Comparison of ENCODE assay signal across 8 cellular contexts in genomic region chr22:30740511-30740910, GRCh38. TPM values are rescaled to one million over a fixed set of nuclear protein-coding genes. Genes with fewer than 3 reads are reported as not detected.
DNase-seq lines count a peak whose midpoint lies in the region; ATAC-seq and TF ChIP-seq lines count a peak whose summit lies in the region.
"Not testable (repeated sequence)": the region's sequence is repeated elsewhere in the genome, so short reads cannot be mapped to it uniquely, and the experiment has no call there.

No MANE protein-coding gene starts in this region.

- not testable (repeated sequence) for H3K36me3 Mint-ChIP-seq in CD4-positive, CD25-positive, alpha-beta regulatory T cell; activated naive CD4-positive, alpha-beta T cell treated with anti-CD3 and anti-CD28 coated beads for 36 hours (ENCODE audit: low read depth); natural killer cell treated with Interleukin-12 subunit alpha and Interleukin-12 subunit beta and Interleukin-15 and Interleukin-18, amount 100 ng/mL, for 72 hours

- TF ChIP-seq CTCF in Loucy (conservative IDR thresholded peaks at IDR 0.05; ENCODE audit: low read length): not testable (repeated sequence)

- intact Hi-C loops in activated naive CD4-positive, alpha-beta T cell treated with anti-CD3 and anti-CD28 coated beads for 36 hours (cut with micrococcal nuclease): loop anchor here (1.0 to 10.0 kb wide), 4 partner anchors 46 to 576 kb away; partner anchors contain the start of genes OSBP2 and SLC35E4

- not testable (repeated sequence) for H3K36me3 ChIP-seq in CD4-positive, CD25-positive, alpha-beta regulatory T cell (ENCODE audit: control insufficient read depth, insufficient read depth, low read length); Loucy (ENCODE audit: insufficient read depth, low read length)

- H3K4me3 ChIP-seq in CD4-positive, CD25-positive, alpha-beta regulatory T cell (ENCODE audit: low read depth, low read length): peak overlapping the region; percentile 57
- H3K4me3 ChIP-seq in Loucy (ENCODE audit: low read length, poor library complexity, severe bottlenecking): not testable (repeated sequence)

- not testable (repeated sequence) for H3K79me2 ChIP-seq in Loucy (ENCODE audit: insufficient read depth, low read length)

- H3F3A ChIP-seq in Loucy (ENCODE audit: low read depth): not testable (repeated sequence)

- peak in 1 of 3 donors; percentile 73 for DNase-seq in CD4-positive, CD25-positive, alpha-beta regulatory T cell
- DNase-seq in activated CD4-positive, alpha-beta T cell treated with anti-CD3 and anti-CD28 coated beads for 48 hours: peak; percentile 66
- peak; percentile 48 for DNase-seq in activated T-cell treated with anti-CD3 and anti-CD28 coated beads for 48 hours (ENCODE audit: low read depth)
- peak; percentile 70 for DNase-seq in activated naive CD4-positive, alpha-beta T cell treated with anti-CD3 and anti-CD28 coated beads for 36 hours
- peak; percentile 49 for DNase-seq in natural killer cell treated with Interleukin-12 subunit alpha and Interleukin-12 subunit beta and Interleukin-15 and Interleukin-18, amount 100 ng/mL, for 72 hours (ENCODE audit: low spot score)
- peak; percentile 7 to 45 for DNase-seq in stimulated activated CD8-positive, alpha-beta memory T cell treated with anti-CD3 and anti-CD28 coated beads, Interleukin-15, amount 100 ng/mL, for 48 hours (ENCODE audit: low read depth in 2 of 2)

- H3K4me1 ChIP-seq in CD4-positive, CD25-positive, alpha-beta regulatory T cell (ENCODE audit: control insufficient read depth, insufficient read depth, low read length, poor library complexity, severe bottlenecking): peaks cover 30% of the 10 kb centered on the region
- not testable (repeated sequence) for H3K4me1 ChIP-seq in Loucy (ENCODE audit: insufficient read depth, low read length, poor library complexity, severe bottlenecking)

- H3K9me3 ChIP-seq in CD4-positive, CD25-positive, alpha-beta regulatory T cell (ENCODE audit: control insufficient read depth in 2 of 2, low read length in 2 of 2); Loucy (ENCODE audit: insufficient read depth, low read depth, low read length): not testable (repeated sequence)

- H3K27ac Mint-ChIP-seq in CD4-positive, CD25-positive, alpha-beta regulatory T cell: peak overlapping the region; percentile 71 to 80 (median 77)
- peak overlapping the region; percentile 80 for H3K27ac Mint-ChIP-seq in activated naive CD4-positive, alpha-beta T cell treated with anti-CD3 and anti-CD28 coated beads for 36 hours
- H3K27ac Mint-ChIP-seq in natural killer cell treated with Interleukin-12 subunit alpha and Interleukin-12 subunit beta and Interleukin-15 and Interleukin-18, amount 100 ng/mL, for 72 hours: peak overlapping the region; percentile 47 to 85

- CTCF ChIA-PET in activated naive CD4-positive, alpha-beta T cell treated with anti-CD3 and anti-CD28 coated beads for 36 hours (lab: Charles Lee): interaction anchor here (0.9 kb wide), 1 partner anchor 106 kb away, joined by 4 read pairs; no protein-coding TSS in a partner anchor

- H3K27me3 ChIP-seq in CD4-positive, CD25-positive, alpha-beta regulatory T cell (ENCODE audit: control insufficient read depth, insufficient read depth, low read length); Loucy (ENCODE audit: insufficient read depth, low read length, poor library complexity, severe bottlenecking): not testable (repeated sequence)

- H3K9me2 ChIP-seq in Loucy (replicated peaks; ENCODE audit: low read depth, low read length): not testable (repeated sequence)

- not testable (repeated sequence) for H3K9me3 Mint-ChIP-seq in CD4-positive, CD25-positive, alpha-beta regulatory T cell; activated naive CD4-positive, alpha-beta T cell treated with anti-CD3 and anti-CD28 coated beads for 36 hours; natural killer cell treated with Interleukin-12 subunit alpha and Interleukin-12 subunit beta and Interleukin-15 and Interleukin-18, amount 100 ng/mL, for 72 hours

- not testable (repeated sequence) for H4K20me1 ChIP-seq in Loucy (ENCODE audit: insufficient read depth, low read length, poor library complexity, severe bottlenecking)

- H3K27ac ChIP-seq in CD4-positive, CD25-positive, alpha-beta regulatory T cell (ENCODE audit: insufficient read depth, low read length, poor library complexity, severe bottlenecking): peak overlapping the region; percentile 25

- peak overlapping the region; percentile 20 for H3K4me2 ChIP-seq in Loucy (ENCODE audit: low read depth, low read length, poor library complexity, severe bottlenecking)

- not testable (repeated sequence) for H3K27me3 Mint-ChIP-seq in CD4-positive, CD25-positive, alpha-beta regulatory T cell; activated naive CD4-positive, alpha-beta T cell treated with anti-CD3 and anti-CD28 coated beads for 36 hours (ENCODE audit: low read depth)
- peaks cover 7 to 28% of the 10 kb centered on the region in 2 donors for H3K27me3 Mint-ChIP-seq in natural killer cell treated with Interleukin-12 subunit alpha and Interleukin-12 subunit beta and Interleukin-15 and Interleukin-18, amount 100 ng/mL, for 72 hours

- peak overlapping the region in 3 of 4 donors; percentile 39 to 48 (median 47) for H3K4me3 Mint-ChIP-seq in CD4-positive, CD25-positive, alpha-beta regulatory T cell
- not testable (repeated sequence) for H3K4me3 Mint-ChIP-seq in activated naive CD4-positive, alpha-beta T cell treated with anti-CD3 and anti-CD28 coated beads for 36 hours
- peak overlapping the region; percentile 77 for H3K4me3 Mint-ChIP-seq in natural killer cell treated with Interleukin-12 subunit alpha and Interleukin-12 subunit beta and Interleukin-15 and Interleukin-18, amount 100 ng/mL, for 72 hours

- ATAC-seq in CD4-positive, CD25-positive, alpha-beta regulatory T cell (ENCODE audit: low read depth in 2 of 2): peak in 1 of 2 donors; percentile 36
- ATAC-seq in GM18867 (IDR thresholded peaks at IDR 0.05; ENCODE audit: unreplicated experiment): peak; percentile 40
- peak; percentile 75 to 78 for ATAC-seq in natural killer cell treated with Interleukin-12 subunit alpha and Interleukin-12 subunit beta and Interleukin-15 and Interleukin-18, amount 100 ng/mL, for 72 hours

- peaks cover 16 to 43% (median 31%) of the 10 kb centered on the region in 4 donors for H3K4me1 Mint-ChIP-seq in CD4-positive, CD25-positive, alpha-beta regulatory T cell
- peaks cover 53% of the 10 kb centered on the region for H3K4me1 Mint-ChIP-seq in activated naive CD4-positive, alpha-beta T cell treated with anti-CD3 and anti-CD28 coated beads for 36 hours (ENCODE audit: low read depth)
- H3K4me1 Mint-ChIP-seq in natural killer cell treated with Interleukin-12 subunit alpha and Interleukin-12 subunit beta and Interleukin-15 and Interleukin-18, amount 100 ng/mL, for 72 hours (ENCODE audit: low read depth in 2 of 2): peaks cover 24 to 51% of the 10 kb centered on the region in 2 donors

- peak overlapping the region; percentile 67 for H2AFZ ChIP-seq in Loucy (ENCODE audit: low read length)

- not testable (repeated sequence) for H3K9ac ChIP-seq in Loucy (ENCODE audit: low read depth, low read length, poor library complexity, severe bottlenecking)

RNA-seq across cellular contexts. Expression of gene OSBP2, which starts 45.8 kb away (rescaled TPM):
- 9.9 TPM for total RNA-seq in CD4-positive, CD25-positive, alpha-beta regulatory T cell
- polyA plus RNA-seq in CD4-positive, CD25-positive, alpha-beta regulatory T cell: 1 to 10 TPM in 2 of 4 donors, under 1 TPM in 2; 0.86 to 1.9 (median 1.3) TPM
- under 1 TPM; 0.81 to 0.89 TPM for total RNA-seq in activated naive CD4-positive, alpha-beta T cell treated with anti-CD3 and anti-CD28 coated beads for 36 hours
- total RNA-seq in natural killer cell treated with Interleukin-12 subunit alpha and Interleukin-12 subunit beta and Interleukin-15 and Interleukin-18, amount 100 ng/mL, for 72 hours: 1 to 10 TPM in 1 of 2 donors, under 1 TPM in 1; 0.14 to 1.7 TPM
